ENCODE assay signal across 6 cellular contexts in genomic region chr15:68710536-68710935, GRCh38.
"Had no signal": no experiment of that assay in that cellular context is flagged by ENCODE, and none has a peak within 500 bp of the region (broad histone marks: within the 10 kb centered on the region; RNA-seq: fewer than 3 reads in every experiment).

No MANE protein-coding gene starts in this region.

- DNase-seq: H9, HCEC 1CT had no signal

- ATAC-seq: GM23338, HepG2, K562 had no signal

- H3K27ac ChIP-seq: HL-60 had no signal

- H2AFZ ChIP-seq: GM23338 had no signal

- H3K4me2 ChIP-seq: GM23338 had no signal

- H3K4me3 ChIP-seq: GM23338, K562 had no signal
